1 cellular context compared by ENCODE assay signal in the genomic region with DNA sequence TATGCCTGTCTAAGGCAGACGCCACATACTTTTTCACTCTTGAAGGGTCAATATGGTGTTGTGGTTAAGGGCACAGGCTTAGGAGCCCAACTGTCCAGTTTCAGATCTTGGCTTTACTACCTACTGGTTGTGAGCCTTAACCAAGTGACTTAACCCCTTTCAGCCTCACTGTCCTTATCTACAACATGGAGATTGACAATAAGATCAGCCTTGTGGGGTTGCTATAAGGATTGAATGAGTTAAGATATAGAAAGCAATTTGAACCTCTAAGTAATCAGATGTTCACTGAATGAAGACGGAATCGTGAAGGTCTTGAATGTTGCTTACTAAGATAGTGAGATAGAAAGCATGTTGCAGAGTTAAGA.
TF ChIP-seq lines count a peak whose summit lies in the region.

No MANE protein-coding gene starts in this region.

TF ChIP-seq in IMR-90, 13 proteins besides CTCF, POLR2A, EP300 and RAD21:
- TF ChIP-seq CEBPB (IDR thresholded peaks at IDR 0.05; ENCODE audit: low read depth, low read length) (no peak), MAFK (IDR thresholded peaks at IDR 0.05; ENCODE audit: low read depth, low read length) (no peak), SMC3 (IDR thresholded peaks at IDR 0.05; ENCODE audit: low read depth, low read length) (no peak), RFX5 (IDR thresholded peaks at IDR 0.05; ENCODE audit: low read depth, low read length) (no peak), MXI1 (IDR thresholded peaks at IDR 0.05; ENCODE audit: borderline replicate concordance, low read depth, low read length) (no peak), MAZ (IDR thresholded peaks at IDR 0.05; ENCODE audit: borderline replicate concordance, low read depth, low read length) (no peak), NFE2L2 (IDR thresholded peaks at IDR 0.05; ENCODE audit: low read depth, low read length) (no peak), CHD1 (IDR thresholded peaks at IDR 0.05; ENCODE audit: low read depth, low read length) (no peak)
TF ChIP-seq in IMR-90: peak in this region for 0.
